24 cellular contexts compared by ENCODE assay signal in the genomic region with DNA sequence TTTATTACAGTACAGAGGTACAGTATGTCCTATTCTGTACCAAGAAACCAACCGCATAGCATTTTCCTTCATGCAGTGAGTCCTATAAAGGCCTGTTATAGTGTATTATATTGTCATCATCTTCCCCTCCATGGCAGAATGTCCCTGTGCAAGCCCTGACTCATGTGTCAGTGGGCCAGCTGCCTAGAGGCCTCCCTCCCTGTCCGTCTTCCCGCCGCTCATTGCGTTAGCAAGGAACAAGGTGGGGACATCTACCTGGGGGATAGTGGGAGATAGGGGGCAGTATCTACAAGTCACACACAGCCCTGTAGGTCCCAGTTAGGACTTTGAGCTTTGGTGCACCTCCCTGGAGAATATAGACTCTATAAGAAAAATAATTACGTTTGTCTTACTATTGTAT. TPM values are rescaled to one million over a fixed set of nuclear protein-coding genes. Genes with fewer than 3 reads are reported as not detected.
DNase-seq lines count a peak whose midpoint lies in the region; ATAC-seq, FAIRE-seq and TF ChIP-seq lines count a peak whose summit lies in the region.
"Had no signal": no experiment of that assay in that cellular context is flagged by ENCODE, and none has a peak within 500 bp of the region (broad histone marks: within the 10 kb centered on the region; RNA-seq: fewer than 3 reads in every experiment).

No MANE protein-coding gene starts in this region.

- H3K9me3 ChIP-seq in DND-41 (ENCODE audit: insufficient read depth, low read length, severe bottlenecking) (no peaks in the 10 kb centered on the region), OCI-LY3 (ENCODE audit: insufficient read depth, low read length) (no peaks in the 10 kb centered on the region), H1 (ENCODE audit: insufficient read depth in 2 of 2, low read depth in 1 of 2, low read length in 1 of 2) (no peaks in the 10 kb centered on the region), mucosa of descending colon (no peaks in the 10 kb centered on the region)
- H3K9me3 ChIP-seq: SK-N-SH had no signal

- ATAC-seq in DND-41 (ENCODE audit: insufficient read depth, low read depth) (no peak), mucosa of descending colon (peak; percentile 10), GM19397 (IDR thresholded peaks at IDR 0.05; ENCODE audit: unreplicated experiment) (no peak), HG02970 (IDR thresholded peaks at IDR 0.05; ENCODE audit: low FRiP score, unreplicated experiment) (no peak)
- ATAC-seq: CD8-positive, alpha-beta T cell had no signal

- H3K4me1 Mint-ChIP-seq in progenitor cell of endocrine pancreas (ENCODE audit: low read depth), result peaks cover 18% of the 10 kb centered on the region

- TF ChIP-seq CTCF in DND-41 (IDR thresholded peaks at IDR 0.05; ENCODE audit: borderline replicate concordance, extremely low read depth, low read length, poor library complexity, severe bottlenecking) (peak; percentile 5), OCI-LY3 (IDR thresholded peaks at IDR 0.05; ENCODE audit: low read depth, low read length) (peak; percentile 17; the same call in 1 of the 2 replicates), H1 (IDR thresholded peaks at IDR 0.05; ENCODE audit: control extremely low read depth in 1 of 3, insufficient read depth in 1 of 3, low read depth in 1 of 3, low read length in 3 of 3) (peak in 2 of 3 experiments; percentile 17 to 18; a peak in 2 of 4 replicates), mucosa of descending colon (IDR thresholded peaks at IDR 0.05) (no peak), progenitor cell of endocrine pancreas (IDR thresholded peaks at IDR 0.05; ENCODE audit: unreplicated experiment) (no peak)

- no peak overlapping the region for H4K8ac ChIP-seq in H1 (ENCODE audit: extremely low read depth, insufficient read depth, low read length)

- no peak overlapping the region for H2BK15ac ChIP-seq in H1 (ENCODE audit: low read length)

- no peak overlapping the region for H2BK120ac ChIP-seq in H1 (replicated peaks; ENCODE audit: low read depth, low read length)

- H3K79me2 ChIP-seq in DND-41 (ENCODE audit: insufficient read depth, low read length) (0 out of 2 replicates have a peak, but pooled peaks cover 2% of the 10 kb centered on the region), OCI-LY3 (ENCODE audit: low read length) (no peaks in the 10 kb centered on the region), H1 (ENCODE audit: control insufficient read depth in 1 of 2, insufficient read depth in 2 of 2, low read length in 2 of 2) (no peaks in the 10 kb centered on the region; a peak in 1 of 4 replicates)

- CTCF ChIA-PET in H1 (lab: Charles Lee; ENCODE audit: partially characterized antibody), result interaction anchor here (0.8 to 5.7 kb wide), 8 partner anchors 9 to 292 kb away, joined by 3 to 39 read pairs (median 5); no protein-coding TSS in a partner anchor

- no peak for TF ChIP-seq RAD21 in H1 (IDR thresholded peaks at IDR 0.05 in 1 of 2, conservative IDR thresholded peaks at IDR 0.05 in 1 of 2; ENCODE audit: low read depth in 2 of 2, low read length in 2 of 2)

- H3K4me3 ChIP-seq in DND-41 (ENCODE audit: low read depth in 1 of 2, low read length in 2 of 2), result no peak overlapping the region
- no peak overlapping the region for H3K4me3 ChIP-seq in OCI-LY3 (ENCODE audit: low read length)
- no peak overlapping the region for H3K4me3 ChIP-seq in H1 (ENCODE audit: extremely low read depth in 1 of 4, insufficient read depth in 2 of 4, low read depth in 3 of 4, low read length in 4 of 4)
- H3K4me3 ChIP-seq in mucosa of descending colon, result no peak overlapping the region
- H3K4me3 ChIP-seq: PC-9 had no signal

- H3K18ac ChIP-seq in H1 (ENCODE audit: extremely low read depth, low read length), result no peak overlapping the region

- H3K36me3 ChIP-seq in DND-41 (ENCODE audit: insufficient read depth, low read length) (peaks cover 67% of the 10 kb centered on the region), OCI-LY3 (replicated peaks; ENCODE audit: low read depth, low read length) (peaks cover 38% of the 10 kb centered on the region), H1 (ENCODE audit: control insufficient read depth in 2 of 4, insufficient read depth in 4 of 4, low read length in 3 of 4) (peaks cover 7 to 22% (median 11%) of the 10 kb centered on the region in 4 experiments; a peak in 7 of 8 replicates), mucosa of descending colon (ENCODE audit: low read depth) (peaks cover under 1% of the 10 kb centered on the region)

- no peak overlapping the region for H3K56ac ChIP-seq in H1 (replicated peaks; ENCODE audit: insufficient read length, low read depth, low read length)

- H3K27ac ChIP-seq in DND-41 (ENCODE audit: low read length) (no peak overlapping the region), OCI-LY3 (ENCODE audit: low read length) (no peak overlapping the region), H1 (ENCODE audit: low read depth, low read length) (no peak overlapping the region)
- H3K27ac ChIP-seq: HL-60, KMS-11, PC-9, RWPE1 had no signal

- H2BK20ac ChIP-seq in H1 (ENCODE audit: low read length), result no peak overlapping the region

- peaks cover 7% of the 10 kb centered on the region for H3K36me3 Mint-ChIP-seq in progenitor cell of endocrine pancreas (ENCODE audit: insufficient read depth)

- TF ChIP-seq EP300 in H1 (IDR thresholded peaks at IDR 0.05; ENCODE audit: borderline replicate concordance in 1 of 2, low read depth in 2 of 2, low read length in 2 of 2), result no peak

- H3K14ac ChIP-seq in H1 (ENCODE audit: insufficient read length), result no peak overlapping the region

- no peak overlapping the region for H2BK12ac ChIP-seq in H1 (ENCODE audit: low read depth, low read length)

- H3K9me3 Mint-ChIP-seq in progenitor cell of endocrine pancreas (ENCODE audit: low read depth), result no peaks in the 10 kb centered on the region
- H3K9me3 Mint-ChIP-seq: CD8-positive, alpha-beta T cell had no signal

- no peak overlapping the region for H3K4me2 ChIP-seq in DND-41 (ENCODE audit: insufficient read depth, low read length)
- no peak overlapping the region for H3K4me2 ChIP-seq in OCI-LY3 (ENCODE audit: low read length)
- no peak overlapping the region for H3K4me2 ChIP-seq in H1 (ENCODE audit: insufficient read depth in 1 of 2, low read depth in 2 of 2, low read length in 2 of 2)
- H3K4me2 ChIP-seq: KMS-11, PC-9, SK-N-SH had no signal

- H3K23ac ChIP-seq in H1 (ENCODE audit: insufficient read length), result no peak overlapping the region

- no peak overlapping the region for H3K9ac ChIP-seq in DND-41 (ENCODE audit: low read depth, low read length)
- no peak overlapping the region for H3K9ac ChIP-seq in OCI-LY3 (ENCODE audit: low read length)
- no peak overlapping the region for H3K9ac ChIP-seq in H1 (replicated peaks in 1 of 4; ENCODE audit: extremely low read depth in 1 of 4, low read depth in 3 of 4, low read length in 3 of 4)
- H3K9ac ChIP-seq: KMS-11, SK-N-SH had no signal

- H3K4me1 ChIP-seq in DND-41 (ENCODE audit: insufficient read depth, low read length), result no peaks in the 10 kb centered on the region
- H3K4me1 ChIP-seq in OCI-LY3 (ENCODE audit: low read length), result no peaks in the 10 kb centered on the region
- peaks cover 0 to 2% (median 0%) of the 10 kb centered on the region in 4 experiments; a peak in 1 of 7 replicates for H3K4me1 ChIP-seq in H1 (replicated peaks in 1 of 4; ENCODE audit: control insufficient read depth in 3 of 4, insufficient read depth in 4 of 4, low read length in 3 of 4)
- peaks cover 25% of the 10 kb centered on the region for H3K4me1 ChIP-seq in mucosa of descending colon (ENCODE audit: low read depth)

- TF ChIP-seq POLR2A in H1 (IDR thresholded peaks at IDR 0.05; ENCODE audit: control extremely low read depth in 1 of 2, low read depth in 2 of 2, low read length in 2 of 2), result no peak

- peaks cover 3% of the 10 kb centered on the region; the same call in 1 of the 2 replicates for H4K20me1 ChIP-seq in DND-41 (ENCODE audit: insufficient read depth, low read length)
- H4K20me1 ChIP-seq in OCI-LY3 (ENCODE audit: insufficient read depth, low read length), result peaks cover 6% of the 10 kb centered on the region; the same call in 1 of the 2 replicates
- peaks cover 3 to 6% of the 10 kb centered on the region in 2 experiments for H4K20me1 ChIP-seq in H1 (replicated peaks in 1 of 2; ENCODE audit: control insufficient read depth in 1 of 2, insufficient read depth in 2 of 2, low read length in 2 of 2)

- H3K79me1 ChIP-seq in H1 (ENCODE audit: low read depth, low read length), result no peaks in the 10 kb centered on the region; the same call in 1 of the 2 replicates

- POLR2A ChIA-PET in H1 (lab: Charles Lee; ENCODE audit: partially characterized antibody), result interaction anchor here (0.8 to 1.2 kb wide), 2 partner anchors 28 to 329 kb away, joined by 3 read pairs; a partner anchor contains a TSS

- H2AFZ ChIP-seq in DND-41 (ENCODE audit: low read depth, low read length), result no peak overlapping the region
- H2AFZ ChIP-seq in OCI-LY3 (ENCODE audit: low read depth, low read length), result no peak overlapping the region
- H2AFZ ChIP-seq in H1 (ENCODE audit: low read length), result no peak overlapping the region
- H2AFZ ChIP-seq: PC-9 had no signal

- no peak overlapping the region for H2BK5ac ChIP-seq in H1 (ENCODE audit: low read depth, low read length)

- H4K91ac ChIP-seq in H1 (replicated peaks; ENCODE audit: insufficient read length, low read length), result no peak overlapping the region

- intact Hi-C loops in mucosa of descending colon (cut with DNase I, micrococcal nuclease), result no loop called here

- H4K5ac ChIP-seq in H1 (ENCODE audit: insufficient read length, low read depth, low read length), result no peak overlapping the region

- no peak overlapping the region for H3K4ac ChIP-seq in H1 (replicated peaks; ENCODE audit: insufficient read length, low read depth, low read length)

- WGBS in H1 (ENCODE audit: extremely low coverage in 1 of 2, insufficient coverage in 1 of 2, insufficient read length in 1 of 2, insufficient replicate concordance in 2 of 2, low coverage in 1 of 2, low lambda C conversion rate in 2 of 2, missing lambda C conversion rate in 1 of 2), 2 experiments, result 90% methylated on average over 6 of the region's 6 CpGs; no CpG with 5 or more reads in 1 of the 2 experiments

- H3K4me3 Mint-ChIP-seq in progenitor cell of endocrine pancreas (ENCODE audit: low read depth), result no peak overlapping the region
- H3K4me3 Mint-ChIP-seq: CD8-positive, alpha-beta T cell had no signal

- DNase-seq in DND-41, result no peak
- no peak for DNase-seq in H1 (ENCODE audit: low read depth in 1 of 2, low spot score in 2 of 2)
- no peak for DNase-seq in mucosa of descending colon
- no peak for DNase-seq in progenitor cell of endocrine pancreas (ENCODE audit: low spot score, unreplicated experiment)
- no peak for DNase-seq in NCI-H1930 (lab: John Stamatoyannopoulos, UW)
- DNase-seq: AML-193; C1 segment of cervical spinal cord; CD8-positive, alpha-beta T cell; DMS153; GDM1; NCI-H1105; NCI-H2081 treated with DMSO at 0.1 percent for 48 hours; NCI-H2171 treated with DMSO at 0.1 percent for 48 hours; NCI-H446; NCI-H526 treated with DMSO at 0.1 percent for 48 hours; PC-9; SIG-M5; SK-N-SH had no signal

- no peaks in the 10 kb centered on the region for H3K27me3 Mint-ChIP-seq in progenitor cell of endocrine pancreas

- H3K27ac Mint-ChIP-seq in progenitor cell of endocrine pancreas, result no peak overlapping the region

- no peaks in the 10 kb centered on the region for H3K23me2 ChIP-seq in H1 (ENCODE audit: low read depth, low read length)

- H3K27me3 ChIP-seq in DND-41 (ENCODE audit: insufficient read depth, low read length, poor library complexity) (no peaks in the 10 kb centered on the region), OCI-LY3 (ENCODE audit: low read depth, low read length) (no peaks in the 10 kb centered on the region), H1 (replicated peaks in 1 of 4; ENCODE audit: control insufficient read depth in 3 of 4, extremely low read depth in 1 of 4, insufficient read depth in 3 of 4, low read length in 3 of 4) (no peaks in the 10 kb centered on the region)

- H2AK5ac ChIP-seq in H1 (ENCODE audit: low read depth, low read length), result no peak overlapping the region

- no peak for FAIRE-seq in H1 (lab: Jason Lieb, UNC)

RNA-seq across cellular contexts. Expression of a gene that starts 27.1 kb away (rescaled TPM):
- 21.5 and 21.8 TPM in 2 replicates for total RNA-seq in H1 (2021; fragmentation: NEBNext Ultra II Directional; extraction: Animal tissue kit (Norgen Biotek cat#: 25700))
- polyA plus RNA-seq in H1 (2011; rRNA removed), result 6.7 and 8.1 TPM in 2 replicates
- 9.4 TPM for polyA plus RNA-seq in H1 (2011; cell fraction: cytosol; rRNA removed)
- polyA plus RNA-seq in H1 (2011; cell fraction: nucleus; rRNA removed), result 14.0 TPM
- 8.8 to 14.4 TPM (median 12.1 TPM) in 4 replicates for polyA plus RNA-seq in H1 (2012, experiment 1 of 2)
- polyA plus RNA-seq in H1 (2012, experiment 2 of 2), result 0.66 TPM
- 9.1 TPM for polyA plus RNA-seq in H1 (2013, experiment 1 of 2)
- 9.3 TPM for polyA plus RNA-seq in H1 (2013, experiment 2 of 2)
- polyA minus RNA-seq in H1 (2011; rRNA and poly(A)+ RNA removed), result 33.0 and 42.7 TPM in 2 replicates
- polyA minus RNA-seq in H1 (2011; cell fraction: cytosol; rRNA and poly(A)+ RNA removed), result 15.7 TPM
- polyA minus RNA-seq in H1 (2011; cell fraction: nucleus; rRNA and poly(A)+ RNA removed), result 33.7 TPM
- total RNA-seq in mucosa of descending colon (10 to 100 TPM; 46.2 to 73.8 (median 68.0) TPM), progenitor cell of endocrine pancreas (22.9 and 24.6 TPM in 2 replicates)

Comparison
In these comparisons a context has a peak if more than half of its experiments do, and no peak if none do; other contexts are left out.
1. CTCF ChIP-seq: peak in DND-41 (single experiment), OCI-LY3 (single experiment) and H1 (2 of 3); none in mucosa of descending colon (single experiment) and progenitor cell of endocrine pancreas (single experiment).